ENCODE assay signal across 17 cellular contexts in the genomic region with DNA sequence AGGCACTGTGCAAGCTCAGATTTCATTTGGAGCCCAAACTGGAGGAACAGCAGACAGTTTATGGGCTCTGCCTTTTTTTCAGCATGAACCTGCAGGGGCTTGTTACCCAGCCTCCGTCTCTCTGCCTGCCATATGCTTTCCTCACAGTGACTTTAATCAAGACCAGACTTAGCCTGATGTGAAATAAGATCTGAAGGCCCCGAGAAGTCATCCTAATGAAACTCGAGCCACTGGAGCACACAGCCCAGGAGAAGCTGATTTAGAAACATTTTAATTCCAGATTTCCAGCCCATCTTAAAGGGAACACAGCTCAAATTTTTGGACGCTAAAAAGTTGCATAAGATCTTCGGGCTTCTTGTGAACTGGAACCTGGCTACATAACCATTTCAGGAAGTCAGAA.
DNase-seq lines count a peak whose midpoint lies in the region; ATAC-seq and TF ChIP-seq lines count a peak whose summit lies in the region.
"Had no signal": no experiment of that assay in that cellular context is flagged by ENCODE, and none has a peak within 500 bp of the region (broad histone marks: within the 10 kb centered on the region; RNA-seq: fewer than 3 reads in every experiment).

No MANE protein-coding gene starts in this region.

- DNase-seq in GM04504 (ENCODE audit: low read depth) (peak; percentile 35), NCI-H524 treated with DMSO at 0.1 percent for 48 hours (lab: John Stamatoyannopoulos, UW) (peak; percentile 1), fibroblast of mammary gland (ENCODE audit: low read depth) (peak; percentile 81), retina (peak; percentile 2), NCI-H2029 (lab: John Stamatoyannopoulos, UW) (no peak), SKM-1 treated with dmso at 0.1 percent for 144 hours (lab: John Stamatoyannopoulos, UW; ENCODE audit: unreplicated experiment) (no peak)
- DNase-seq: amniotic stem cell; DMS79 treated with DMSO at 0.1 percent for 48 hours; heart left ventricle; kidney glomerular epithelial cell; NCI-H774; Peyer's patch; stimulated activated CD4-positive, alpha-beta T cell treated with anti-CD3 and anti-CD28 coated beads, Interleukin-2, amount 100 ng/mL, for 48 hours; T-cell had no signal

- no peak overlapping the region for H3K4me3 ChIP-seq in fibroblast of mammary gland (ENCODE audit: control insufficient read depth, low read depth, low read length)
- H3K4me3 ChIP-seq: heart left ventricle, Peyer's patch, thoracic aorta had no signal

- ATAC-seq in GM21526 (IDR thresholded peaks at IDR 0.05; ENCODE audit: low FRiP score, unreplicated experiment) (no peak), GM19452 (IDR thresholded peaks at IDR 0.05; ENCODE audit: unreplicated experiment) (no peak)
- ATAC-seq: T-cell had no signal

- TF ChIP-seq CTCF in fibroblast of mammary gland (conservative IDR thresholded peaks at IDR 0.05; ENCODE audit: control insufficient read depth, insufficient read depth, low read depth, low read length) = no peak

Comparison
In these comparisons a context has a peak if more than half of its experiments do, and no peak if none do; other contexts are left out.
1. DNase-seq: peak in GM04504 (single experiment), NCI-H524 treated with DMSO at 0.1 percent for 48 hours (single experiment), fibroblast of mammary gland (single experiment) and retina (single experiment); none in NCI-H2029 (single experiment) and SKM-1 treated with dmso at 0.1 percent for 144 hours (single experiment).